1 cellular context compared by ENCODE assay signal in genomic region chr19:17302391-17303166, GRCh38.
TF ChIP-seq lines count a peak whose summit lies in the region.

No MANE protein-coding gene starts in this region.

TF ChIP-seq in HepG2, 621 proteins besides CTCF, POLR2A, EP300 and RAD21:
- TF ChIP-seq BHLHE40 (IDR thresholded peaks at IDR 0.05; ENCODE audit: low read length): no peak
- peak; percentile 10; the same call in 1 of the 2 replicates for TF ChIP-seq CBFB (CRISPR knock-in tag; IDR thresholded peaks at IDR 0.05)
- no peak for TF ChIP-seq TFAP4 (IDR thresholded peaks at IDR 0.05; ENCODE audit: borderline replicate concordance, low read depth)
- TF ChIP-seq ZNF740 (CRISPR knock-in tag; IDR thresholded peaks at IDR 0.05): 0 out of 2 replicates have a peak, but pooled peaks have one; percentile 49
- TF ChIP-seq KDM5B (CRISPR knock-in tag; IDR thresholded peaks at IDR 0.05; ENCODE audit: borderline replicate concordance): 0 out of 2 replicates have a peak, but pooled peaks have one; percentile 14
- peak; percentile 28; the same call in 1 of the 2 replicates for TF ChIP-seq PATZ1 (CRISPR knock-in tag; IDR thresholded peaks at IDR 0.05)
- 0 out of 2 replicates have a peak, but pooled peaks have one; percentile 12 for TF ChIP-seq KMT2B (CRISPR knock-in tag; IDR thresholded peaks at IDR 0.05)
- TF ChIP-seq MTERF4 (CRISPR knock-in tag; IDR thresholded peaks at IDR 0.05): 0 out of 2 replicates have a peak, but pooled peaks have one; percentile 40
- TF ChIP-seq ZNF572 (CRISPR knock-in tag; IDR thresholded peaks at IDR 0.05): 0 out of 2 replicates have a peak, but pooled peaks have one; percentile 7
- no peak for TF ChIP-seq ZBTB39 (CRISPR knock-in tag; IDR thresholded peaks at IDR 0.05)
- peak; percentile 32; the same call in 1 of the 2 replicates for TF ChIP-seq RFX1 (IDR thresholded peaks at IDR 0.05)
- no peak for TF ChIP-seq ZNF644 (CRISPR knock-in tag; IDR thresholded peaks at IDR 0.05; ENCODE audit: low read depth)
- no peak for TF ChIP-seq GTF2F1 (IDR thresholded peaks at IDR 0.05; ENCODE audit: low read length)
- TF ChIP-seq ZNF430 (CRISPR knock-in tag; IDR thresholded peaks at IDR 0.05): no peak
- peak; percentile 60 for TF ChIP-seq RFX3 (CRISPR knock-in tag; IDR thresholded peaks at IDR 0.05)
TF ChIP-seq in HepG2: peak in this region for 9.
